ENCODE assay signal across 29 cellular contexts in genomic region chr4:38354421-38354820, GRCh38.
"Had no signal": no experiment of that assay in that cellular context is flagged by ENCODE, and none has a peak within 500 bp of the region (broad histone marks: within the 10 kb centered on the region; RNA-seq: fewer than 3 reads in every experiment).

No MANE protein-coding gene starts in this region.

- H3K27ac ChIP-seq: colonic mucosa, coronary artery, dorsolateral prefrontal cortex, epithelial cell of prostate, esophagus muscularis mucosa, esophagus squamous epithelium, foreskin keratinocyte, gastrocnemius medialis, gastroesophageal sphincter, heart left ventricle, heart right ventricle, hepatocyte had no signal

- H3K4me3 ChIP-seq: colonic mucosa, coronary artery, dorsolateral prefrontal cortex, esophagus muscularis mucosa, esophagus squamous epithelium, gastrocnemius medialis, gastroesophageal sphincter, heart left ventricle, heart right ventricle, hepatocyte had no signal

- H3K9me3 ChIP-seq: colonic mucosa, esophagus squamous epithelium, gastrocnemius medialis had no signal

- H3K27me3 ChIP-seq: colonic mucosa, dorsolateral prefrontal cortex, esophagus muscularis mucosa, esophagus squamous epithelium, foreskin keratinocyte, gastrocnemius medialis, gastroesophageal sphincter, heart left ventricle, heart right ventricle, hepatocyte had no signal

- H3K27ac Mint-ChIP-seq: dendritic cell treated with granulocyte-macrophage colony-stimulating factor and Interleukin-4, amounts not matched to agents 40 ng/mL and 50 ng/mL, for 4 days; effector memory CD8-positive, alpha-beta T cell; endodermal cell had no signal

- H3K4me3 Mint-ChIP-seq: dendritic cell treated with granulocyte-macrophage colony-stimulating factor and Interleukin-4, amounts not matched to agents 40 ng/mL and 50 ng/mL, for 4 days; effector memory CD8-positive, alpha-beta T cell; endodermal cell had no signal

- ATAC-seq: effector memory CD8-positive, alpha-beta T cell; esophagus mucosa; foreskin keratinocyte; gastrocnemius medialis; gastroesophageal sphincter; heart left ventricle; heart right ventricle had no signal

- H2AFZ ChIP-seq: hepatocyte had no signal

- H3K4me1 Mint-ChIP-seq: endodermal cell had no signal

- FAIRE-seq: colon, endometrium, endothelial cell of umbilical vein had no signal

- H3K4me2 ChIP-seq: hepatocyte had no signal

- H3K4me1 ChIP-seq: colonic mucosa, esophagus muscularis mucosa, foreskin keratinocyte, gastrocnemius medialis, gastroesophageal sphincter, heart left ventricle, heart right ventricle had no signal

- H3K36me3 ChIP-seq: colonic mucosa, esophagus muscularis mucosa, esophagus squamous epithelium, gastrocnemius medialis, gastroesophageal sphincter, heart left ventricle, heart right ventricle had no signal

- DNase-seq: colonic mucosa; cortex of kidney; dermis blood vessel endothelial cell; dorsolateral prefrontal cortex; effector CD4-positive, alpha-beta T cell; effector CD8-positive, alpha-beta T cell; effector memory CD4-positive, alpha-beta T cell; effector memory CD8-positive, alpha-beta T cell; endodermal cell; erythroblast; esophagus squamous epithelium; foreskin fibroblast; foreskin keratinocyte; foreskin melanocyte; gastrocnemius medialis; glutamatergic neuron; head of caudate nucleus; heart left ventricle; heart right ventricle had no signal

- H3K79me2 ChIP-seq: hepatocyte had no signal
